In genomic region chr16:67392301-67393059, GRCh38 we compare ENCODE assay signal across 9 cellular contexts. TPM values are rescaled to one million over a fixed set of nuclear protein-coding genes. Genes with fewer than 3 reads are reported as not detected.
DNase-seq lines count a peak whose midpoint lies in the region; ATAC-seq and TF ChIP-seq lines count a peak whose summit lies in the region.
"Had no signal": no experiment of that assay in that cellular context is flagged by ENCODE, and none has a peak within 500 bp of the region (broad histone marks: within the 10 kb centered on the region; RNA-seq: fewer than 3 reads in every experiment).

No MANE protein-coding gene starts in this region.

- peaks cover 14% of the 10 kb centered on the region for H3K4me1 ChIP-seq in ES-I3 (ENCODE audit: insufficient read depth, low read length)
- H3K4me1 ChIP-seq in iPS-15b (ENCODE audit: control insufficient read depth, insufficient read depth, low read length): peaks cover 12% of the 10 kb centered on the region
- H3K4me1 ChIP-seq in sigmoid colon: peaks cover 0 to 65% (median 56%) of the 10 kb centered on the region in 4 donors

- TF ChIP-seq CTCF in WERI-Rb-1 (IDR thresholded peaks at IDR 0.05; ENCODE audit: low read depth, low read length): no peak
- TF ChIP-seq CTCF in sigmoid colon (IDR thresholded peaks at IDR 0.05): no peak

- H3K36me3 ChIP-seq in ES-I3 (ENCODE audit: insufficient read depth, low read length) (no peaks in the 10 kb centered on the region), WERI-Rb-1 (no peaks in the 10 kb centered on the region), iPS-15b (ENCODE audit: control insufficient read depth, insufficient read depth, low read length) (no peaks in the 10 kb centered on the region), sigmoid colon (no peaks in the 10 kb centered on the region)
- H3K36me3 ChIP-seq: SJSA1 had no signal

- TF ChIP-seq POLR2A in sigmoid colon (IDR thresholded peaks at IDR 0.05): no peak

- TF ChIP-seq EP300 in sigmoid colon (IDR thresholded peaks at IDR 0.05): no peak

- intact Hi-C loops in sigmoid colon (cut with DNase I): no loop called here

- WGBS in sigmoid colon, 2 donors: 71 to 82% methylated on average over 18 of the region's 18 CpGs

- no peak for ATAC-seq in HG03457 (IDR thresholded peaks at IDR 0.05; ENCODE audit: unreplicated experiment)

- H3K27me3 ChIP-seq in WERI-Rb-1 (ENCODE audit: insufficient read depth, low read depth, severe bottlenecking) (no peaks in the 10 kb centered on the region), iPS-15b (ENCODE audit: control insufficient read depth, insufficient read depth, low read length) (peaks cover 37% of the 10 kb centered on the region), sigmoid colon (peaks cover 0 to 68% (median 26%) of the 10 kb centered on the region in 3 donors)
- H3K27me3 ChIP-seq: SJSA1 had no signal

- H3K9me3 ChIP-seq in ES-I3 (ENCODE audit: control insufficient read depth, insufficient read depth, low read length): no peaks in the 10 kb centered on the region
- no peaks in the 10 kb centered on the region for H3K9me3 ChIP-seq in WERI-Rb-1 (ENCODE audit: severe bottlenecking)
- H3K9me3 ChIP-seq in iPS-15b (ENCODE audit: control insufficient read depth, insufficient read depth, low read length): no peaks in the 10 kb centered on the region
- no peaks in the 10 kb centered on the region for H3K9me3 ChIP-seq in sigmoid colon
- H3K9me3 ChIP-seq: SJSA1 had no signal

- H3K9ac ChIP-seq in ES-I3 (ENCODE audit: low read depth, low read length): peak overlapping the region; percentile 42; the same call in 1 of the 2 replicates
- H3K9ac ChIP-seq in iPS-15b (ENCODE audit: low read depth, low read length): no peak overlapping the region

- H3K4me3 ChIP-seq in WERI-Rb-1 (ENCODE audit: low read depth, low read length): peak overlapping the region; percentile 41
- H3K4me3 ChIP-seq in iPS-15b (ENCODE audit: low read depth, low read length): peak overlapping the region; percentile 59
- peak overlapping the region; percentile 9 to 50 (median 38) for H3K4me3 ChIP-seq in sigmoid colon

- DNase-seq in WERI-Rb-1 (no peak), sigmoid colon (peak; percentile 61), iPS-NIHi11 (ENCODE audit: low spot score) (no peak), NCI-H1092 (lab: John Stamatoyannopoulos, UW) (no peak)
- DNase-seq in central memory CD4-positive, alpha-beta T cell: no peak

- H3K27ac ChIP-seq in WERI-Rb-1 (no peak overlapping the region; the same call in 1 of the 2 replicates), sigmoid colon (peak overlapping the region; percentile 60 to 82 (median 64))
- H3K27ac ChIP-seq: SJSA1 had no signal

RNA-seq across cellular contexts. Expression of gene TPPP3, which starts 0.8 kb away (rescaled TPM):
- total RNA-seq in sigmoid colon: 10 to 100 TPM in 3 of 4 donors, 1 to 10 TPM in 1; 8.1 to 27.4 (median 16.9) TPM
- 10 to 100 TPM in 1 of 3 donors, 1 to 10 TPM in 2; 2.4 to 13.6 (median 8.6) TPM for polyA plus RNA-seq in sigmoid colon
- total RNA-seq: SJSA1 had no signal

RNA-seq across cellular contexts. Expression of gene ZDHHC1, which starts 23.8 kb away (rescaled TPM):
- 10 to 100 TPM; 12.7 to 18.3 (median 16.1) TPM for total RNA-seq in sigmoid colon
- polyA plus RNA-seq in sigmoid colon: 1 to 10 TPM; 4.2 to 6.6 (median 4.4) TPM

RNA-seq across cellular contexts. Expression of gene HSD11B2, which starts 38.4 kb away (rescaled TPM):
- total RNA-seq in sigmoid colon: 1 to 10 TPM in 2 of 4 donors, under 1 TPM in 1, not detected in 1; 0.14 to 3.9 (median 1.4) TPM
- 100 to 1,000 TPM in 1 of 3 donors, 10 to 100 TPM in 2; 88.3 to 353 (median 90.4) TPM for polyA plus RNA-seq in sigmoid colon
- total RNA-seq: SJSA1 had no signal
